ENCODE assay signal across 14 cellular contexts in the genomic region with DNA sequence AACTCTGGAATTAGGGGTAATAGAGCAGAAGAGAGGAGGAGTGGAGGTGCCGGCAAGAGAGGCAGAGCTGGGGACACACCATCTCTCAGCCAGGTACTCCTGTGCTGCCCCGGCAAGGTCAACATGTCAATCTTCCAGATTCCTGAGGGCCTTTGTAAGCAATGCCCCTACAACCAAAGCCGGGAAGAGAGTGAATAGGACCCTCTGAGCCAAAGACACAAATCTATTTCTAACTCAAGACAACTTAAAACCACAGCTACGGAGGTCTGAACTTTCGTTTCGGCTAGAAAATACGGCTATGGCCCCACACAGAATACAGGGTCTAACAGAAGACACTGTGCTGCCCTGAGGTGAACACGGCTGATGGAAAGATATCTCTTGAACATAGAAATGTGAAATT.
DNase-seq lines count a peak whose midpoint lies in the region; ATAC-seq and TF ChIP-seq lines count a peak whose summit lies in the region.
"Had no signal": no experiment of that assay in that cellular context is flagged by ENCODE, and none has a peak within 500 bp of the region (broad histone marks: within the 10 kb centered on the region; RNA-seq: fewer than 3 reads in every experiment).

No MANE protein-coding gene starts in this region.

- H3K9me3 ChIP-seq in DND-41 (ENCODE audit: insufficient read depth, low read length, severe bottlenecking) (no peaks in the 10 kb centered on the region), OCI-LY7 (ENCODE audit: low read length) (no peaks in the 10 kb centered on the region), trophoblast cell (ENCODE audit: insufficient read depth, low read depth, low read length) (no peaks in the 10 kb centered on the region)
- H3K9me3 ChIP-seq: heart right ventricle had no signal

- H3K79me2 ChIP-seq in DND-41 (ENCODE audit: insufficient read depth, low read length) (peaks cover 93% of the 10 kb centered on the region), OCI-LY7 (ENCODE audit: insufficient read depth, low read depth, low read length) (peaks cover 90% of the 10 kb centered on the region), trophoblast cell (ENCODE audit: control insufficient read depth, insufficient read depth, low read length, poor library complexity) (peaks cover 11% of the 10 kb centered on the region)

- H4K8ac ChIP-seq in trophoblast cell (ENCODE audit: low read depth, low read length) = no peak overlapping the region

- H3K23ac ChIP-seq in trophoblast cell (ENCODE audit: low read length) = no peak overlapping the region

- no peaks in the 10 kb centered on the region for H3K9me3 Mint-ChIP-seq in dendritic cell treated with granulocyte-macrophage colony-stimulating factor and Interleukin-4, amounts not matched to agents 40 ng/mL and 50 ng/mL, for 4 days

- ATAC-seq in DND-41 (ENCODE audit: insufficient read depth, low read depth) (peak; percentile 56), foreskin keratinocyte (no peak)
- ATAC-seq: heart right ventricle had no signal

- DNase-seq in DND-41 (peak; percentile 33), OCI-LY7 (ENCODE audit: low spot score) (peak; percentile 46), trophoblast cell (no peak), epidermal melanocyte (ENCODE audit: insufficient read length, low spot score) (no peak), foreskin keratinocyte (no peak), SIG-M5 (lab: John Stamatoyannopoulos, UW) (no peak), anterior cingulate cortex (lab: John Stamatoyannopoulos, UW) (no peak)
- DNase-seq: activated effector memory CD4-positive, alpha-beta T cell treated with Interleukin-2 at 50 U/mL for 16 hours; heart right ventricle; midbrain; NCI-H1417; stimulated activated CD8-positive, alpha-beta memory T cell treated with anti-CD3 and anti-CD28 coated beads, Interleukin-4, amount 100 ng/mL, for 48 hours; T-helper 9 cell had no signal

- peak overlapping the region; percentile 46 for H3K9ac ChIP-seq in DND-41 (ENCODE audit: low read depth, low read length)
- no peak overlapping the region for H3K9ac ChIP-seq in trophoblast cell (ENCODE audit: low read length)

- H3K27ac Mint-ChIP-seq in dendritic cell treated with granulocyte-macrophage colony-stimulating factor and Interleukin-4, amounts not matched to agents 40 ng/mL and 50 ng/mL, for 4 days = peak overlapping the region; percentile 45

- H2AFZ ChIP-seq in DND-41 (ENCODE audit: low read depth, low read length) (no peak overlapping the region), OCI-LY7 (ENCODE audit: low read length) (no peak overlapping the region), trophoblast cell (ENCODE audit: insufficient read depth, low read length, poor library complexity) (no peak overlapping the region)

- H4K20me1 ChIP-seq in DND-41 (ENCODE audit: insufficient read depth, low read length) (no peaks in the 10 kb centered on the region), OCI-LY7 (ENCODE audit: insufficient read depth, low read length) (no peaks in the 10 kb centered on the region)

- H3K18ac ChIP-seq in trophoblast cell (ENCODE audit: low read length) = no peak overlapping the region

- peak overlapping the region; percentile 45 for H4K91ac ChIP-seq in trophoblast cell (ENCODE audit: low read depth, low read length)

- no peak overlapping the region for H2BK120ac ChIP-seq in trophoblast cell (ENCODE audit: insufficient read depth, low read length, poor library complexity)

- H3K4me3 Mint-ChIP-seq in dendritic cell treated with granulocyte-macrophage colony-stimulating factor and Interleukin-4, amounts not matched to agents 40 ng/mL and 50 ng/mL, for 4 days = no peak overlapping the region

- H3K79me1 ChIP-seq in trophoblast cell (ENCODE audit: low read length) = peaks cover 31% of the 10 kb centered on the region

- H3K4me2 ChIP-seq in DND-41 (ENCODE audit: insufficient read depth, low read length) = peak overlapping the region; percentile 61
- peak overlapping the region; percentile 73 for H3K4me2 ChIP-seq in OCI-LY7 (ENCODE audit: low read length)
- no peak overlapping the region for H3K4me2 ChIP-seq in trophoblast cell (ENCODE audit: low read length)

- H3K27me3 ChIP-seq in DND-41 (ENCODE audit: insufficient read depth, low read length, poor library complexity) (no peaks in the 10 kb centered on the region), trophoblast cell (ENCODE audit: insufficient read depth, low read length) (no peaks in the 10 kb centered on the region), foreskin keratinocyte (no peaks in the 10 kb centered on the region)
- H3K27me3 ChIP-seq: heart right ventricle had no signal

- WGBS in trophoblast cell (ENCODE audit: extremely low coverage, insufficient coverage, insufficient read length) = no CpG with 5 or more reads among the region's 8 CpGs

- H3K36me3 Mint-ChIP-seq in dendritic cell treated with granulocyte-macrophage colony-stimulating factor and Interleukin-4, amounts not matched to agents 40 ng/mL and 50 ng/mL, for 4 days (ENCODE audit: low read depth) = peaks cover 31% of the 10 kb centered on the region

- CTCF ChIA-PET in OCI-LY7 (lab: Charles Lee; ENCODE audit: unreplicated experiment) = interaction anchor here (1.3 kb wide), 1 partner anchor 62 kb away, joined by 5 read pairs; no protein-coding TSS in a partner anchor

- H3K4ac ChIP-seq in trophoblast cell (ENCODE audit: low read depth, low read length) = peak overlapping the region; percentile 80

- TF ChIP-seq CTCF in DND-41 (IDR thresholded peaks at IDR 0.05; ENCODE audit: borderline replicate concordance, extremely low read depth, low read length, poor library complexity, severe bottlenecking) (no peak), OCI-LY7 (conservative IDR thresholded peaks at IDR 0.05; ENCODE audit: low read length) (no peak), foreskin keratinocyte (conservative IDR thresholded peaks at IDR 0.05) (no peak)

- H2BK12ac ChIP-seq in trophoblast cell (ENCODE audit: low read length) = peak overlapping the region; percentile 6

- POLR2A ChIA-PET in OCI-LY7 (lab: Charles Lee) = interaction anchor here (0.5 to 2.8 kb wide), 14 partner anchors 8 to 486 kb away, joined by 3 to 26 read pairs (median 3); partner anchors contain the start of gene SERINC5

- peak overlapping the region; percentile 86 for H3K27ac ChIP-seq in DND-41 (ENCODE audit: low read length)
- peak overlapping the region; percentile 98 for H3K27ac ChIP-seq in OCI-LY7 (ENCODE audit: low read depth, low read length, poor library complexity, severe bottlenecking)
- peak overlapping the region; percentile 71 for H3K27ac ChIP-seq in trophoblast cell (ENCODE audit: low read depth, low read length)
- H3K27ac ChIP-seq in foreskin keratinocyte = no peak overlapping the region

- BruUV-seq in OCI-LY7 (replicated peaks; lab: Mats Ljungman, UMichigan) = TSS peak; percentile 8

- H3K9me2 ChIP-seq in OCI-LY7 (ENCODE audit: insufficient read depth, low read length) = no peaks in the 10 kb centered on the region

- intact Hi-C loops in OCI-LY7 (cut with micrococcal nuclease; ENCODE audit: unreplicated experiment) = loop anchor here (10.0 kb wide), 2 partner anchors 466 to 1464 kb away; partner anchors contain the start of genes DHFR and MSH3
- intact Hi-C loops in dendritic cell treated with granulocyte-macrophage colony-stimulating factor and Interleukin-4, amounts not matched to agents 40 ng/mL and 50 ng/mL, for 4 days (cut with micrococcal nuclease) = loop anchor here (5.0 kb wide), 1 partner anchor 68 kb away; the partner anchor contains the start of gene SERINC5

- H3K27me3 Mint-ChIP-seq in dendritic cell treated with granulocyte-macrophage colony-stimulating factor and Interleukin-4, amounts not matched to agents 40 ng/mL and 50 ng/mL, for 4 days = no peaks in the 10 kb centered on the region

- no peak overlapping the region for H2AK5ac ChIP-seq in trophoblast cell (ENCODE audit: low read length)

- peak overlapping the region in 1 of 2 experiments; percentile 40; a peak in 3 of 4 replicates for H3K4me3 ChIP-seq in DND-41 (ENCODE audit: low read depth in 1 of 2, low read length in 2 of 2)
- H3K4me3 ChIP-seq in OCI-LY7 (ENCODE audit: low read depth, low read length, poor library complexity, severe bottlenecking) = peak overlapping the region; percentile 54
- H3K4me3 ChIP-seq in trophoblast cell (ENCODE audit: low read depth, low read length) = no peak overlapping the region

- H3K36me3 ChIP-seq in DND-41 (ENCODE audit: insufficient read depth, low read length) (no peaks in the 10 kb centered on the region), OCI-LY7 (ENCODE audit: insufficient read depth, low read length) (peaks cover 6% of the 10 kb centered on the region; the same call in 1 of the 2 replicates), trophoblast cell (ENCODE audit: control insufficient read depth in 1 of 2, insufficient read depth in 2 of 2, low read length in 2 of 2) (no peaks in the 10 kb centered on the region)
- H3K36me3 ChIP-seq: heart right ventricle had no signal

- H3K14ac ChIP-seq in trophoblast cell (ENCODE audit: low read length) = no peak overlapping the region

- H2BK5ac ChIP-seq in trophoblast cell (ENCODE audit: low read depth, low read length, poor library complexity) = peak overlapping the region; percentile 42

- peaks cover 71% of the 10 kb centered on the region for H3K4me1 Mint-ChIP-seq in dendritic cell treated with granulocyte-macrophage colony-stimulating factor and Interleukin-4, amounts not matched to agents 40 ng/mL and 50 ng/mL, for 4 days (ENCODE audit: low read depth)

- H3K4me1 ChIP-seq in DND-41 (ENCODE audit: insufficient read depth, low read length) (peaks cover 100% of the 10 kb centered on the region), OCI-LY7 (ENCODE audit: insufficient read depth, low read length, poor library complexity, severe bottlenecking) (peaks cover 100% of the 10 kb centered on the region), trophoblast cell (ENCODE audit: control insufficient read depth in 1 of 2, insufficient read depth in 2 of 2, low read length in 2 of 2) (peaks cover 26 to 40% of the 10 kb centered on the region in 2 experiments), foreskin keratinocyte (peaks cover 4% of the 10 kb centered on the region)

- H4K12ac ChIP-seq in trophoblast cell (ENCODE audit: low read depth, low read length) = no peak overlapping the region

Comparison
In these comparisons a context has a peak if more than half of its experiments do, and no peak if none do; other contexts are left out.
1. DNase-seq: peak in DND-41 (single experiment) and OCI-LY7 (single experiment); none in trophoblast cell (0 of 2), epidermal melanocyte (single experiment), foreskin keratinocyte (0 of 2), SIG-M5 (single experiment) and anterior cingulate cortex (0 of 58).